ENCODE assay signal across 9 cellular contexts in the genomic region with DNA sequence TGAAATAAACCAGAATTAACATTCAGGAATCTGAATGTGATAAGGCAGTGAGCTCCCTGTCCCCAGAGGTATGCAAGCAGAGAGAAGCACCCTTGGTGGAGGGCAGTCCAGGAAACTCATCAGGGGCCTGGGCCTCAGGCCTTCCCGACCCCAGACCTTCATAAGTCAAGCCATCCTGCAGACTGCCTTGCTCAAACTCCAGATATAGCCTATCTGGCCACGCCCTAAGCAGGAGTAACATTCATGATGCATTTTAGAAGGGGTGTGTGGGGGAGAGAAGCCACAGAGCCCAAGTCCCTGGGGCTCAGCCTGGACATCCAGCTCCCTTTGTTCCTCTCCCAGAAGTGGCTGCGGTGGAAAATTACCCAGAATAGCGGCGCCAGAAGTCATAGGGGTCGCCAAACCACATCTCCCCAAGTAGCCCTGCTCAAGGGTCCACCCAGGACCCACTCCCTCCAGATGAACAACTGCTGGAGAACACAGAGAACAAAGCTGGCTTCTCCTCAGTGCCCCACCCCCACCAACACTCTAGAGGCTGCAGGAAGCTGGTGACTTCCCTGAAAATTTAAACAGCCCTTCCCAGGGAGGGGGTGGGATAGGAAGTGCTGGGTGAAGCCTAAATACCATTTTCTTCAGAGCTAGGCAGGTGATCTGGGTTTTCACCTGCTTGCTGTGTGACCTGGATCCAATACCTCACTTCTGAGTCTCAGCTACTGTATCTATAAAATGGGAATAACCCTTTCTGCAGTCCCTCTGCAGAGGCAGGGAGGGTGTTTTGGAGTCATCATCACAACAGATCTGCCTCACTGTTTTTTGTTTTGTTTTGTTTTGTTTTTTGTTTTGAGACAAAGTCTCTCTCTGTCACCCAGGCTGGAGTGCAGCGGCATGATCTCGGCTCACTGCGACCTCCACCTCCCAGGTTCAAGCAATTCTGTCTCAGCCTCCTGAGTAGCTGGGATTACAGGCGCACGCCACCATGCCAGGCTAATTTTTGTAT. TPM values are rescaled to one million over a fixed set of nuclear protein-coding genes. Genes with fewer than 3 reads are reported as not detected.
DNase-seq lines count a peak whose midpoint lies in the region; ATAC-seq and TF ChIP-seq lines count a peak whose summit lies in the region.
"Had no signal": no experiment of that assay in that cellular context is flagged by ENCODE, and none has a peak within 500 bp of the region (broad histone marks: within the 10 kb centered on the region; RNA-seq: fewer than 3 reads in every experiment).

No MANE protein-coding gene starts in this region.

- H3K36me3 ChIP-seq in PC-3 (ENCODE audit: low read depth, low read length) (no peaks in the 10 kb centered on the region; the same call in 1 of the 2 replicates), ectodermal cell (ENCODE audit: control insufficient read depth, insufficient read depth, low read length) (no peaks in the 10 kb centered on the region), mucosa of descending colon (ENCODE audit: low read depth) (no peaks in the 10 kb centered on the region)

- peaks cover 6% of the 10 kb centered on the region for H3F3A ChIP-seq in PC-3 (ENCODE audit: low read length, unreplicated experiment)

- H3K27me3 ChIP-seq in PC-3 (ENCODE audit: low read length) (no peaks in the 10 kb centered on the region), ectodermal cell (ENCODE audit: control insufficient read depth, insufficient read depth, low read length, poor library complexity, severe bottlenecking) (no peaks in the 10 kb centered on the region)

- H3K9ac ChIP-seq in PC-3 (ENCODE audit: low read length) = peak overlapping the region; percentile 100

- intact Hi-C loops in PC-3 (cut with micrococcal nuclease) = no loop called here
- intact Hi-C loops in mucosa of descending colon (cut with DNase I, micrococcal nuclease) = no loop called here

- CTCF ChIA-PET in activated naive CD4-positive, alpha-beta T cell treated with anti-CD3 and anti-CD28 coated beads, Interleukin-2, amount 10 ng/mL, durations not matched to agents 7 days and 5 days (lab: Charles Lee) = interaction anchor here (0.8 to 1.8 kb wide), 4 partner anchors 11 to 25 kb away, joined by 4 to 12 read pairs (median 7); no protein-coding TSS in a partner anchor
- CTCF ChIA-PET in PC-3 (lab: Charles Lee) = no interaction called here

- H3K9me2 ChIP-seq in PC-3 (replicated peaks; ENCODE audit: low read length) = no peaks in the 10 kb centered on the region

- TF ChIP-seq CTCF in PC-3 (conservative IDR thresholded peaks at IDR 0.05; ENCODE audit: low read depth, low read length) (no peak), mucosa of descending colon (IDR thresholded peaks at IDR 0.05) (no peak)

- peak; percentile 8; the same call in 1 of the 2 replicates for ATAC-seq in PC-3
- peak; percentile 32 for ATAC-seq in mucosa of descending colon
- no peak for ATAC-seq in HG02678 (IDR thresholded peaks at IDR 0.05; ENCODE audit: unreplicated experiment)
- ATAC-seq: GM12878 had no signal

- no peaks in the 10 kb centered on the region; the same call in 1 of the 2 replicates for H4K20me1 ChIP-seq in PC-3 (ENCODE audit: low read length)

- peaks cover 75% of the 10 kb centered on the region for H3K4me1 Mint-ChIP-seq in activated naive CD4-positive, alpha-beta T cell treated with anti-CD3 and anti-CD28 coated beads, Interleukin-2, amount 10 ng/mL, durations not matched to agents 7 days and 5 days

- peaks cover 4% of the 10 kb centered on the region for H3K27me3 Mint-ChIP-seq in activated naive CD4-positive, alpha-beta T cell treated with anti-CD3 and anti-CD28 coated beads, Interleukin-2, amount 10 ng/mL, durations not matched to agents 7 days and 5 days

- DNase-seq in activated naive CD4-positive, alpha-beta T cell treated with anti-CD3 and anti-CD28 coated beads, Interleukin-2, amount 10 ng/mL, durations not matched to agents 7 days and 5 days = no peak
- DNase-seq in activated naive CD4-positive, alpha-beta T cell treated with Interleukin-2 at 50 U/mL for 16 hours = no peak
- DNase-seq in PC-3 (peak; percentile 86), mucosa of descending colon (peak; percentile 80 to 91 (median 80))
- no peak for DNase-seq in effector CD4-positive, alpha-beta T cell
- no peak for DNase-seq in stimulated activated CD4-positive, alpha-beta T cell treated with anti-CD3 and anti-CD28 coated beads, Interleukin-4, amount 100 ng/mL, for 1 hour

- no peak overlapping the region for H3K4me3 ChIP-seq in PC-3 (ENCODE audit: low read length)
- no peak overlapping the region for H3K4me3 ChIP-seq in ectodermal cell (ENCODE audit: insufficient read depth, low read depth, low read length)
- no peak overlapping the region for H3K4me3 ChIP-seq in mucosa of descending colon

- H3K4me2 ChIP-seq in PC-3 (ENCODE audit: low read length) = peak overlapping the region; percentile 94

- 69 to 70% methylated on average over 11 of the region's 11 CpGs for WGBS in ectodermal cell, 2 experiments

- H3K9me3 Mint-ChIP-seq in activated naive CD4-positive, alpha-beta T cell treated with anti-CD3 and anti-CD28 coated beads, Interleukin-2, amount 10 ng/mL, durations not matched to agents 7 days and 5 days = no peaks in the 10 kb centered on the region

- peak overlapping the region; percentile 97 for H3K27ac ChIP-seq in PC-3 (ENCODE audit: low read length)
- peak overlapping the region; percentile 42 for H3K27ac ChIP-seq in ectodermal cell (ENCODE audit: insufficient read depth, low read depth, low read length, poor library complexity, severe bottlenecking)

- H3K27ac Mint-ChIP-seq in activated naive CD4-positive, alpha-beta T cell treated with anti-CD3 and anti-CD28 coated beads, Interleukin-2, amount 10 ng/mL, durations not matched to agents 7 days and 5 days = peak overlapping the region; percentile 96

- H3K4me3 Mint-ChIP-seq in activated naive CD4-positive, alpha-beta T cell treated with anti-CD3 and anti-CD28 coated beads, Interleukin-2, amount 10 ng/mL, durations not matched to agents 7 days and 5 days = peak overlapping the region; percentile 86

- H3K9me3 ChIP-seq in PC-3 (ENCODE audit: low read length) (no peaks in the 10 kb centered on the region), ectodermal cell (ENCODE audit: control insufficient read depth, low read length) (no peaks in the 10 kb centered on the region), mucosa of descending colon (no peaks in the 10 kb centered on the region)

- peaks cover 65% of the 10 kb centered on the region for H3K4me1 ChIP-seq in PC-3 (ENCODE audit: insufficient read depth, low read length)
- H3K4me1 ChIP-seq in ectodermal cell (ENCODE audit: control insufficient read depth, insufficient read depth, low read length) = peaks cover 47% of the 10 kb centered on the region
- H3K4me1 ChIP-seq in mucosa of descending colon (ENCODE audit: low read depth) = peaks cover 61% of the 10 kb centered on the region

- POLR2A ChIA-PET in PC-3 (lab: Charles Lee; ENCODE audit: unreplicated experiment) = no interaction called here

- no peak overlapping the region for H2AFZ ChIP-seq in PC-3 (ENCODE audit: low read length)

- H3K36me3 Mint-ChIP-seq in activated naive CD4-positive, alpha-beta T cell treated with anti-CD3 and anti-CD28 coated beads, Interleukin-2, amount 10 ng/mL, durations not matched to agents 7 days and 5 days = peaks cover 28% of the 10 kb centered on the region

- peaks cover 50% of the 10 kb centered on the region for H3K79me2 ChIP-seq in PC-3 (ENCODE audit: low read length)

- BruUV-seq in PC-3 (replicated peaks; lab: Mats Ljungman, UMichigan) = no TSS peak

RNA-seq across cellular contexts. Expression of a gene that starts 1.5 kb away (rescaled TPM):
- 167 and 194 TPM in 2 replicates for total RNA-seq in PC-3 (2014; rRNA removed)
- 58.8 TPM for polyA plus RNA-seq in ectodermal cell (2013, experiment 1 of 4)
- 65.5 TPM for polyA plus RNA-seq in ectodermal cell (2013, experiment 2 of 4)
- polyA plus RNA-seq in ectodermal cell (2013, experiment 3 of 4) = 33.2 TPM
- 43.0 TPM for polyA plus RNA-seq in ectodermal cell (2013, experiment 4 of 4)
- total RNA-seq in mucosa of descending colon = 100 to 1,000 TPM; 161 to 179 (median 170) TPM

Comparison
In these comparisons a context has a peak if more than half of its experiments do, and no peak if none do; other contexts are left out.
1. DNase-seq: peak in PC-3 (single experiment) and mucosa of descending colon (3 of 3); none in activated naive CD4-positive, alpha-beta T cell treated with anti-CD3 and anti-CD28 coated beads, Interleukin-2, amount 10 ng/mL, durations not matched to agents 7 days and 5 days (single experiment), activated naive CD4-positive, alpha-beta T cell treated with Interleukin-2 at 50 U/mL for 16 hours (single experiment), effector CD4-positive, alpha-beta T cell (single experiment) and stimulated activated CD4-positive, alpha-beta T cell treated with anti-CD3 and anti-CD28 coated beads, Interleukin-4, amount 100 ng/mL, for 1 hour (single experiment).